17 cellular contexts compared by ENCODE assay signal in genomic region chr2:200614249-200614648, GRCh38.
"Had no signal": no experiment of that assay in that cellular context is flagged by ENCODE, and none has a peak within 500 bp of the region (broad histone marks: within the 10 kb centered on the region; RNA-seq: fewer than 3 reads in every experiment).

No MANE protein-coding gene starts in this region.

- H3K4me3 ChIP-seq: gastroesophageal sphincter, lung, spleen had no signal

- H3K9me3 ChIP-seq: gastroesophageal sphincter, spleen had no signal

- H3K27me3 Mint-ChIP-seq: dendritic cell treated with granulocyte-macrophage colony-stimulating factor and Interleukin-4, amounts not matched to agents 40 ng/mL and 50 ng/mL, for 4 days had no signal

- H3K27me3 ChIP-seq: gastroesophageal sphincter, spleen had no signal

- FAIRE-seq: TTC549, urothelium cell line had no signal

- H3K36me3 Mint-ChIP-seq: activated naive CD8-positive, alpha-beta T cell; mesothelial cell of epicardium had no signal

- ATAC-seq: effector memory CD8-positive, alpha-beta T cell; gastroesophageal sphincter; left cardiac atrium; sciatic nerve had no signal

- H3K9me3 Mint-ChIP-seq: dendritic cell treated with granulocyte-macrophage colony-stimulating factor and Interleukin-4, amounts not matched to agents 40 ng/mL and 50 ng/mL, for 4 days; effector memory CD8-positive, alpha-beta T cell; mesothelial cell of epicardium; neural crest cell had no signal

- H3K36me3 ChIP-seq: spleen had no signal

- H3K27ac ChIP-seq: gastroesophageal sphincter, spleen had no signal

- DNase-seq: activated CD4-positive, alpha-beta T cell treated with anti-CD3 and anti-CD28 coated beads, Interleukin-2, amount 50 U/mL, for 1 hour; activated CD4-positive, CD25-positive, alpha-beta regulatory T cell; activated effector memory CD4-positive, alpha-beta T cell treated with anti-CD3 and anti-CD28 coated beads, Interleukin-2, amount 50 U/mL, for 16 hours; cerebellar nuclear complex; effector memory CD8-positive, alpha-beta T cell; left cardiac atrium; spleen; SW 1271 had no signal

- H3K27ac Mint-ChIP-seq: activated naive CD8-positive, alpha-beta T cell; dendritic cell treated with granulocyte-macrophage colony-stimulating factor and Interleukin-4, amounts not matched to agents 40 ng/mL and 50 ng/mL, for 4 days; mesothelial cell of epicardium had no signal

- H3K4me1 Mint-ChIP-seq: neural crest cell had no signal

- H3K4me3 Mint-ChIP-seq: activated naive CD8-positive, alpha-beta T cell; dendritic cell treated with granulocyte-macrophage colony-stimulating factor and Interleukin-4, amounts not matched to agents 40 ng/mL and 50 ng/mL, for 4 days; effector memory CD8-positive, alpha-beta T cell; mesothelial cell of epicardium; neural crest cell had no signal
